In genomic region chr1:8388732-8389562, GRCh38 we compare ENCODE assay signal across 26 cellular contexts.
DNase-seq lines count a peak whose midpoint lies in the region; ATAC-seq and TF ChIP-seq lines count a peak whose summit lies in the region.
"Had no signal": no experiment of that assay in that cellular context is flagged by ENCODE, and none has a peak within 500 bp of the region (broad histone marks: within the 10 kb centered on the region; RNA-seq: fewer than 3 reads in every experiment).

No MANE protein-coding gene starts in this region.

- H3K27ac ChIP-seq in H9 (ENCODE audit: insufficient read length, low read depth, low read length) (no peak overlapping the region), gastrocnemius medialis (peak overlapping the region; percentile 86 to 92 (median 88)), aorta (ENCODE audit: low read depth in 1 of 2, low read length in 2 of 2) (no peak overlapping the region)
- H3K27ac ChIP-seq: Peyer's patch had no signal

- H3K79me2 ChIP-seq in H9 (ENCODE audit: insufficient read depth, low read length) = peaks cover 7% of the 10 kb centered on the region; the same call in 1 of the 2 replicates

- H3K27me3 Mint-ChIP-seq in activated naive CD4-positive, alpha-beta T cell treated with anti-CD3 and anti-CD28 coated beads for 36 hours (ENCODE audit: low read depth) = no peaks in the 10 kb centered on the region
- H3K27me3 Mint-ChIP-seq in H9 (ENCODE audit: low read depth) (no peaks in the 10 kb centered on the region; the same call in 1 of the 2 replicates), endothelial cell (ENCODE audit: unreplicated experiment) (peaks cover 10% of the 10 kb centered on the region)

- no peak overlapping the region for H4K91ac ChIP-seq in H9 (ENCODE audit: insufficient read length, low read depth, low read length)

- H3K9me3 Mint-ChIP-seq in activated naive CD4-positive, alpha-beta T cell treated with anti-CD3 and anti-CD28 coated beads for 36 hours = no peaks in the 10 kb centered on the region
- no peaks in the 10 kb centered on the region for H3K9me3 Mint-ChIP-seq in H9
- no peaks in the 10 kb centered on the region for H3K9me3 Mint-ChIP-seq in endothelial cell (ENCODE audit: unreplicated experiment)

- H3K4ac ChIP-seq in H9 (ENCODE audit: low read depth, low read length) = no peak overlapping the region

- WGBS in H9 (ENCODE audit: extremely low coverage, insufficient read length, low lambda C conversion rate) = no CpG with 5 or more reads among the region's 12 CpGs
- WGBS in aorta, 2 donors = 92 to 93% methylated on average over 12 of the region's 12 CpGs

- H2BK5ac ChIP-seq in H9 (ENCODE audit: insufficient read length, low read length) = no peak overlapping the region

- peaks cover 15% of the 10 kb centered on the region for H3K36me3 Mint-ChIP-seq in activated naive CD4-positive, alpha-beta T cell treated with anti-CD3 and anti-CD28 coated beads for 36 hours (ENCODE audit: low read depth)
- H3K36me3 Mint-ChIP-seq in H9 (ENCODE audit: insufficient read depth in 1 of 3, low read depth in 3 of 3) = peaks cover 8 to 19% (median 13%) of the 10 kb centered on the region in 3 experiments; a peak in 6 of 7 replicates
- H3K36me3 Mint-ChIP-seq in endothelial cell (ENCODE audit: low read depth, unreplicated experiment) = peaks cover 43% of the 10 kb centered on the region

- no peak overlapping the region for H2BK20ac ChIP-seq in H9 (ENCODE audit: low read depth, low read length, poor library complexity, severe bottlenecking)

- H4K20me1 ChIP-seq in H9 (ENCODE audit: control insufficient read depth, insufficient read depth, insufficient read length) = no peaks in the 10 kb centered on the region

- in situ Hi-C loops in gastrocnemius medialis (cut with MboI; ENCODE audit: low sequenced_read_pairs in 4 of 4) = no loop called here

- no peak for ATAC-seq in gastrocnemius medialis
- no peak for ATAC-seq in aorta (ENCODE audit: low FRiP score)

- H3K14ac ChIP-seq in H9 (ENCODE audit: insufficient read depth, low read length) = no peak overlapping the region

- no peaks in the 10 kb centered on the region for H3K9me3 ChIP-seq in H9 (ENCODE audit: control insufficient read depth, low read depth, low read length)
- H3K9me3 ChIP-seq in gastrocnemius medialis = no peaks in the 10 kb centered on the region
- no peaks in the 10 kb centered on the region for H3K9me3 ChIP-seq in aorta (ENCODE audit: control insufficient read depth, low read length)
- H3K9me3 ChIP-seq: breast epithelium, heart right ventricle, Peyer's patch had no signal

- H3K4me1 ChIP-seq in H9 (ENCODE audit: insufficient read depth, low read length) (no peaks in the 10 kb centered on the region), gastrocnemius medialis (peaks cover 74 to 85% of the 10 kb centered on the region in 2 donors), aorta (ENCODE audit: control insufficient read depth in 1 of 2, insufficient read depth in 2 of 2, low read length in 2 of 2) (no peaks in the 10 kb centered on the region)

- H3K4me1 Mint-ChIP-seq in activated naive CD4-positive, alpha-beta T cell treated with anti-CD3 and anti-CD28 coated beads for 36 hours (ENCODE audit: low read depth) = peaks cover 82% of the 10 kb centered on the region
- H3K4me1 Mint-ChIP-seq in H9 = peaks cover 31 to 37% of the 10 kb centered on the region in 2 experiments
- H3K4me1 Mint-ChIP-seq in endothelial cell (ENCODE audit: unreplicated experiment) = peaks cover 48% of the 10 kb centered on the region

- no peak overlapping the region for H3K9ac ChIP-seq in H9 (ENCODE audit: extremely low read depth, insufficient read length, low read length)

- no peak overlapping the region for H2AFZ ChIP-seq in H9 (ENCODE audit: low read length)

- no peak overlapping the region for H3T11ph ChIP-seq in H9 (ENCODE audit: low read length)

- CTCF ChIA-PET in activated naive CD4-positive, alpha-beta T cell treated with anti-CD3 and anti-CD28 coated beads for 36 hours (lab: Charles Lee) = interaction anchor here (0.6 kb wide), 1 partner anchor 14 kb away, joined by 3 read pairs; no protein-coding TSS in a partner anchor

- H3K23me2 ChIP-seq in H9 (ENCODE audit: insufficient read length, low read depth, low read length, poor library complexity, severe bottlenecking) = no peaks in the 10 kb centered on the region

- H3K23ac ChIP-seq in H9 (ENCODE audit: insufficient read length, low read depth, low read length) = no peak overlapping the region

- H2BK120ac ChIP-seq in H9 (ENCODE audit: low read depth, low read length, poor library complexity, severe bottlenecking) = no peak overlapping the region

- no peak overlapping the region for H3K4me3 Mint-ChIP-seq in activated naive CD4-positive, alpha-beta T cell treated with anti-CD3 and anti-CD28 coated beads for 36 hours
- H3K4me3 Mint-ChIP-seq in H9 = no peak overlapping the region
- no peak overlapping the region for H3K4me3 Mint-ChIP-seq in endothelial cell (ENCODE audit: unreplicated experiment)

- peak overlapping the region; percentile 4 for H3K27ac Mint-ChIP-seq in activated naive CD4-positive, alpha-beta T cell treated with anti-CD3 and anti-CD28 coated beads for 36 hours
- peak overlapping the region; percentile 10 to 89 (median 65); a peak in 3 of 7 replicates for H3K27ac Mint-ChIP-seq in H9
- H3K27ac Mint-ChIP-seq in endothelial cell (ENCODE audit: unreplicated experiment) = peak overlapping the region; percentile 67

- no peak overlapping the region for H3K4me2 ChIP-seq in H9 (ENCODE audit: insufficient read depth, insufficient read length, low read length)

- no peak overlapping the region for H2BK15ac ChIP-seq in H9 (ENCODE audit: low read depth, low read length)

- TF ChIP-seq CTCF in H9 (conservative IDR thresholded peaks at IDR 0.05) = no peak
- no peak for TF ChIP-seq CTCF in endothelial cell (IDR thresholded peaks at IDR 0.05; ENCODE audit: unreplicated experiment)
- TF ChIP-seq CTCF in gastrocnemius medialis (IDR thresholded peaks at IDR 0.05 in 4 of 5, conservative IDR thresholded peaks at IDR 0.05 in 1 of 5) = no peak

- no peak for TF ChIP-seq POLR2A in gastrocnemius medialis (IDR thresholded peaks at IDR 0.05)

- H3K27me3 ChIP-seq in H9 (ENCODE audit: insufficient read depth, low read length) (no peaks in the 10 kb centered on the region), gastrocnemius medialis (no peaks in the 10 kb centered on the region), aorta (ENCODE audit: control insufficient read depth in 1 of 2, insufficient read depth in 2 of 2, low read length in 1 of 2) (no peaks in the 10 kb centered on the region)
- H3K27me3 ChIP-seq: breast epithelium, heart right ventricle, Peyer's patch had no signal

- no peak overlapping the region for H4K5ac ChIP-seq in H9 (ENCODE audit: insufficient read length, low read depth, low read length)

- H3K36me3 ChIP-seq in gastrocnemius medialis (no peaks in the 10 kb centered on the region), aorta (ENCODE audit: control insufficient read depth in 1 of 2, insufficient read depth in 2 of 2, low read length in 1 of 2) (peaks cover 0 to 4% of the 10 kb centered on the region in 2 donors)
- H3K36me3 ChIP-seq: breast epithelium had no signal

- no peak for DNase-seq in activated naive CD4-positive, alpha-beta T cell treated with anti-CD3 and anti-CD28 coated beads for 36 hours
- DNase-seq in activated naive CD4-positive, alpha-beta T cell (lab: John Stamatoyannopoulos, UW) = no peak
- DNase-seq in H9 (no peak), endothelial cell (ENCODE audit: low spot score) (no peak), gastrocnemius medialis (peak in 1 of 2 donors; percentile 6), aorta (no peak), NCI-H510A (lab: John Stamatoyannopoulos, UW) (no peak), NCI-H1417 (lab: John Stamatoyannopoulos, UW) (no peak)
- DNase-seq: activated CD4-positive, alpha-beta T cell treated with anti-CD3 and anti-CD28 coated beads, Interleukin-2, amount 50 U/mL, for 48 hours; activated effector memory CD4-positive, alpha-beta T cell treated with Interleukin-2 at 50 U/mL for 16 hours; DMS79; effector CD4-positive, alpha-beta T cell; GDM1; GOT3; heart right ventricle; IMR-90; NCI-H1092 treated with DMSO at 0.1 percent for 48 hours; NCI-H187 treated with DMSO at 0.1 percent for 48 hours; NCI-H526; Peyer's patch; posterior cingulate gyrus; SHP77 treated with DMSO at 0.1 percent for 48 hours; stimulated activated CD4-positive, alpha-beta T cell treated with anti-CD3 and anti-CD28 coated beads, Interleukin-12 subunit alpha, Interleukin-12 subunit beta, amount 100 ng/mL, for 4 hours; stimulated activated CD4-positive, alpha-beta T cell treated with anti-CD3 and anti-CD28 coated beads, Interleukin-4, amount 100 ng/mL, for 1 hour; T-helper 9 cell had no signal

- no peak overlapping the region for H4K8ac ChIP-seq in H9 (replicated peaks; ENCODE audit: insufficient read length, low read depth, low read length)

- H3K4me3 ChIP-seq in gastrocnemius medialis = no peak overlapping the region
- no peak overlapping the region for H3K4me3 ChIP-seq in aorta (ENCODE audit: low read length in 2 of 2)
- H3K4me3 ChIP-seq: breast epithelium, heart right ventricle, Peyer's patch had no signal

- H3K56ac ChIP-seq in H9 (ENCODE audit: insufficient read length, low read depth, low read length) = no peak overlapping the region

- intact Hi-C loops in activated naive CD4-positive, alpha-beta T cell treated with anti-CD3 and anti-CD28 coated beads for 36 hours (cut with micrococcal nuclease) = no loop called here
- intact Hi-C loops in gastrocnemius medialis (cut with DNase I; ENCODE audit: low total_unique reads) = loop anchor here (10.0 kb wide), 1 partner anchor 676 kb away; the partner anchor contains the start of gene SLC2A5
- intact Hi-C loops in aorta (cut with DNase I) = no loop called here

- peaks cover 5% of the 10 kb centered on the region for H3K79me1 ChIP-seq in H9 (ENCODE audit: insufficient read depth, low read depth, low read length, poor library complexity, severe bottlenecking)

- no peak overlapping the region for H2AK5ac ChIP-seq in H9 (ENCODE audit: insufficient read length, low read length)

- H3K18ac ChIP-seq in H9 (ENCODE audit: insufficient read length, low read depth, low read length) = no peak overlapping the region

- no peak overlapping the region for H2BK12ac ChIP-seq in H9 (ENCODE audit: insufficient read length, low read depth, low read length)

Comparison
In these comparisons a context has a peak if more than half of its experiments do, and no peak if none do; other contexts are left out.
1. H3K27ac Mint-ChIP-seq: peak in every context shown above with its lines; median percentile 67 in endothelial cell; 65 in H9; 4 in activated naive CD4-positive, alpha-beta T cell treated with anti-CD3 and anti-CD28 coated beads for 36 hours.
2. H3K27ac ChIP-seq: peak in gastrocnemius medialis (4 of 4); none in H9 (single experiment) and aorta (0 of 2).